ENCODE assay signal across 8 cellular contexts in the genomic region with DNA sequence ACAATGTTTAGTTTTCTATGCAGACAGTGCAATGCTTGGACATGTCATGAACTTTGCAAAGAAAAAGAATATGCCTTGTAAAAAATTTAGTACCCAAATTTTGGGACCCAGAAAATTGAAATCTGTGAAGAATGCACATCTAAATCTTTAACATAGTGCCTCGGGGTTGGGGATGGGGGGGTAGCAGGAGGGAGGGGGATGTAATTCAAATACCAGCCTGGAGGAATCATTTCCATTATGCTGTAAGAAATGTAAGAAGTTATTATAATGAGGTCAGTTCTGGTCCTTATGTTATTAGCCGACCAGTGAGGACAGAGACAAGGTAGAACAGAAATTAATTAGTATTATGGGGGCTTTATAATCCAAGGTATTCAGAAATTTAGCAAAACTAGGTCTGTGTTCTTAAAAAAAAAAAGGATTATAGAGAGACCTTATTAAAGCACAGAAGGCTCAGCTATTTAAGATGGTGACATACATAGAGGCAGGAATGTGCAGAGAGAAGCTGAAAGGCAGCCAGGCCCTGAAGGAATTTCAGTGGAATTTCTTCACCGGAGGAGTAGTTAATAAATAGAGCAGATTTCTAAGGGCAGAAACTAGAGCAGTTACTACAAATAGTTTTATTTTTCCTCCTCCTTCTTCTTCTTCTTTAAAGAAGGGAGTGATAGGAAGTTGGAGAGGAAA.
DNase-seq lines count a peak whose midpoint lies in the region; ATAC-seq and TF ChIP-seq lines count a peak whose summit lies in the region.

No MANE protein-coding gene starts in this region.

- H2BK5ac ChIP-seq in trophoblast cell (ENCODE audit: low read depth, low read length, poor library complexity) = no peak overlapping the region

- no peak overlapping the region for H3K18ac ChIP-seq in trophoblast cell (ENCODE audit: low read length)

- no peaks in the 10 kb centered on the region for H3K79me2 ChIP-seq in trophoblast cell (ENCODE audit: control insufficient read depth, insufficient read depth, low read length, poor library complexity)

- H2AFZ ChIP-seq in trophoblast cell (ENCODE audit: insufficient read depth, low read length, poor library complexity) = no peak overlapping the region

- no peak overlapping the region for H2BK12ac ChIP-seq in trophoblast cell (ENCODE audit: low read length)

- H3K9me3 ChIP-seq in adipocyte (ENCODE audit: control insufficient read depth, low read length) (no peaks in the 10 kb centered on the region), cardiac muscle cell (ENCODE audit: low read depth) (no peaks in the 10 kb centered on the region), trophoblast cell (ENCODE audit: insufficient read depth, low read depth, low read length) (no peaks in the 10 kb centered on the region)

- no CpG with 5 or more reads among the region's 3 CpGs for WGBS in trophoblast cell (ENCODE audit: extremely low coverage, insufficient coverage, insufficient read length)

- no peak for TF ChIP-seq CTCF in cardiac muscle cell (IDR thresholded peaks at IDR 0.05; ENCODE audit: low read depth, low read length)

- H3K9ac ChIP-seq in adipocyte (ENCODE audit: low read length) = peak overlapping the region; percentile 77
- H3K9ac ChIP-seq in trophoblast cell (ENCODE audit: low read length) = no peak overlapping the region

- H3K36me3 ChIP-seq in adipocyte (ENCODE audit: control insufficient read depth, insufficient read depth, low read length, severe bottlenecking) (no peaks in the 10 kb centered on the region), cardiac muscle cell (no peaks in the 10 kb centered on the region), trophoblast cell (ENCODE audit: control insufficient read depth in 1 of 2, insufficient read depth in 2 of 2, low read length in 2 of 2) (no peaks in the 10 kb centered on the region)

- H3K4me2 ChIP-seq in trophoblast cell (ENCODE audit: low read length) = no peak overlapping the region

- H3K27ac ChIP-seq in cardiac muscle cell (peak overlapping the region; percentile 88), trophoblast cell (ENCODE audit: low read depth, low read length) (peak overlapping the region; percentile 57)

- H3K4me1 ChIP-seq in adipocyte (ENCODE audit: control insufficient read depth, insufficient read depth, low read length) (peaks cover 56% of the 10 kb centered on the region), cardiac muscle cell (ENCODE audit: low read depth) (peaks cover 17% of the 10 kb centered on the region), trophoblast cell (ENCODE audit: control insufficient read depth in 1 of 2, insufficient read depth in 2 of 2, low read length in 2 of 2) (peaks cover 16 to 26% of the 10 kb centered on the region in 2 experiments)

- no peak overlapping the region for H3K23ac ChIP-seq in trophoblast cell (ENCODE audit: low read length)

- H3K27me3 ChIP-seq in adipocyte (replicated peaks; ENCODE audit: control insufficient read depth, insufficient read depth, low read length) (no peaks in the 10 kb centered on the region), cardiac muscle cell (no peaks in the 10 kb centered on the region), trophoblast cell (ENCODE audit: insufficient read depth, low read length) (no peaks in the 10 kb centered on the region)

- no peak overlapping the region for H2AK5ac ChIP-seq in trophoblast cell (ENCODE audit: low read length)

- ATAC-seq in GM18909 (IDR thresholded peaks at IDR 0.05; ENCODE audit: poor library complexity, unreplicated experiment) = no peak

- no peak overlapping the region for H4K12ac ChIP-seq in trophoblast cell (ENCODE audit: low read depth, low read length)

- no peak overlapping the region for H4K8ac ChIP-seq in trophoblast cell (ENCODE audit: low read depth, low read length)

- H3K4me3 ChIP-seq in adipocyte (ENCODE audit: low read length) (peak overlapping the region; percentile 53), cardiac muscle cell (no peak overlapping the region), trophoblast cell (ENCODE audit: low read depth, low read length) (no peak overlapping the region)

- no peak overlapping the region for H3K4ac ChIP-seq in trophoblast cell (ENCODE audit: low read depth, low read length)

- no peak overlapping the region for H2BK120ac ChIP-seq in trophoblast cell (ENCODE audit: insufficient read depth, low read length, poor library complexity)

- peaks cover 26% of the 10 kb centered on the region for H3K79me1 ChIP-seq in trophoblast cell (ENCODE audit: low read length)

- no peak overlapping the region for H4K91ac ChIP-seq in trophoblast cell (ENCODE audit: low read depth, low read length)

- peak; percentile 14 for DNase-seq in Daoy (ENCODE audit: low read depth)
- DNase-seq in adipocyte (ENCODE audit: low read depth) = peak; percentile 90
- DNase-seq in cardiac muscle cell (ENCODE audit: low read depth in 1 of 2, low spot score in 1 of 2) = peak; percentile 68 to 93
- peak; percentile 51 to 81 for DNase-seq in trophoblast cell
- no peak for DNase-seq in AML-193 (lab: John Stamatoyannopoulos, UW)
- DNase-seq in occipital lobe (lab: John Stamatoyannopoulos, UW) = no peak
- DNase-seq in NCI-H446 treated with DMSO at 0.1 percent for 48 hours (lab: John Stamatoyannopoulos, UW) = no peak

- H3K14ac ChIP-seq in trophoblast cell (ENCODE audit: low read length) = no peak overlapping the region

Comparison
In these comparisons a context has a peak if more than half of its experiments do, and no peak if none do; other contexts are left out.
1. DNase-seq: peak in Daoy (single experiment), adipocyte (single experiment), cardiac muscle cell (2 of 2) and trophoblast cell (2 of 2); none in AML-193 (0 of 2), occipital lobe (single experiment) and NCI-H446 treated with DMSO at 0.1 percent for 48 hours (single experiment).